Comparison of ENCODE assay signal across 8 cellular contexts in the genomic region with DNA sequence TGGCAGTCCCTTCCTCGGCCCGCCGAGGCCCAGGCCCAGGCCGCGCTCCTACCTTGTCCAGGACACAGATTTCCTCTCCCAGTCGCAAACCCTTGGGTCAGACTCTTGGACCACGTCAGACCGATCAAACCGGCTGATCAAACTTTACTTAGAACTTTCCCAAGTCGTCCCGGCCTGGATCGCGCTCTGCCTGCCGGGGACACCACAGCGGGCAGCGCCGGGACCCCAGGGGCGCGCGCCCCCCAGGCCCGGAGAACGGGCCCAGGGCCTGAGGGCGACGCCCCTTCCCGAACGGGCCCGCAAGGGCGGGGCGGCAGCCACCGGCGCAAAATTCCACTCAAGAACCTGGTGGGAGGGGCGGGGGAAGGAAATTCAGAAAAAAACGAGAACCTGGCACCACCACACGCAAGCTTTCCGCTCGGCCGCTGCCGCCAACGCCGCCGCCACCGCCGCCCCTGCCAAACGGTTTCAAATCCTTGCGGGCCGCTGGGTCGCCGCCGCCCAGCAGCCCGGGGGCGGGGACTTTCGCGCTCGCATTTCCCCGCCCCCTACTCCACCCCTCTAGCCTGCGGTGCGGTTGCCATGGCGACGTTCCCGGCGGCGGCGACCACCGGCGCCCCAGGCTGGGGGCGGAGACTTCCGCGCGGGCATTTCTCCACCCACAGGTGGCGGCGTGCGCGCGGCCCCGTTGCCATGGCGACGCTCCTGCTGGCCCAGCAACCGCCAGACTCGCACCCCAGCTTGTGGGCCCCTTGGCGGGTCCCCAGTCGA. TPM values are rescaled to one million over a fixed set of nuclear protein-coding genes. Genes with fewer than 3 reads are reported as not detected.
DNase-seq lines count a peak whose midpoint lies in the region; ATAC-seq and TF ChIP-seq lines count a peak whose summit lies in the region.

Gene CEP112, minus strand, starts transcription at position 527 of the 771 bp plus-strand sequence.

- H3K18ac ChIP-seq in IMR-90 (ENCODE audit: low read depth, low read length) = no peak within 1 kb of the TSS

- H3K36me3 Mint-ChIP-seq in naive thymus-derived CD8-positive, alpha-beta T cell = no peaks in the 10 kb centered on the region
- H3K36me3 Mint-ChIP-seq in stimulated activated memory B cell treated with anti-CD40 and anti-IgM and Interleukin-4, amounts not matched to agents 10 μg/mL and 1 μg/mL and 100 μg/mL, for 72 hours = no peaks in the 10 kb centered on the region

- H2BK15ac ChIP-seq in IMR-90 (ENCODE audit: low read depth, low read length) = no peak within 1 kb of the TSS

- H3K36me3 ChIP-seq in BE2C (no peaks in the 10 kb centered on the region), IMR-90 (ENCODE audit: control insufficient read depth, insufficient read depth, low read length) (no peaks in the 10 kb centered on the region)

- peak within 1 kb of the TSS; percentile 83 for H2AK9ac ChIP-seq in IMR-90 (replicated peaks; ENCODE audit: low read depth, low read length, poor library complexity)

- ATAC-seq in IMR-90 (ENCODE audit: low read depth) = peak; percentile 86
- peak; percentile 84 to 87 for ATAC-seq in naive thymus-derived CD8-positive, alpha-beta T cell
- peak; percentile 86 for ATAC-seq in stimulated activated memory B cell treated with anti-CD40 and anti-IgM and Interleukin-4, amounts not matched to agents 10 μg/mL and 1 μg/mL and 100 μg/mL, for 72 hours

- DNase-seq in BE2C (peak; percentile 89), GM20000 (ENCODE audit: low spot score) (peak; percentile 86), IMR-90 (peak; percentile 53), fibroblast of peridontal ligament (ENCODE audit: extremely low read depth) (peak; percentile 32)
- peak; percentile 67 to 84 for DNase-seq in activated T-helper 1 cell treated with anti-CD3 and anti-CD28 coated beads, Interleukin-2, amount 50 U/mL, for 16 hours (ENCODE audit: low read depth in 1 of 2, low spot score in 1 of 2)
- peak; percentile 84 to 95 (median 90) for DNase-seq in naive thymus-derived CD8-positive, alpha-beta T cell

- H3K27me3 ChIP-seq in BE2C (no peaks in the 10 kb centered on the region), IMR-90 (ENCODE audit: control insufficient read depth, insufficient read depth, low read length) (no peaks in the 10 kb centered on the region)

- POLR2A ChIA-PET in IMR-90 (lab: Charles Lee; ENCODE audit: unreplicated experiment) = no interaction called here
- POLR2A ChIA-PET in naive thymus-derived CD8-positive, alpha-beta T cell (lab: Charles Lee) = interaction anchor here (0.6 to 1.4 kb wide), 5 partner anchors 10 to 140 kb away, joined by 3 to 8 read pairs (median 3); no protein-coding TSS in a partner anchor

- H3K27me3 Mint-ChIP-seq in naive thymus-derived CD8-positive, alpha-beta T cell = no peaks in the 10 kb centered on the region
- H3K27me3 Mint-ChIP-seq in stimulated activated memory B cell treated with anti-CD40 and anti-IgM and Interleukin-4, amounts not matched to agents 10 μg/mL and 1 μg/mL and 100 μg/mL, for 72 hours = no peaks in the 10 kb centered on the region

- H2BK5ac ChIP-seq in IMR-90 (ENCODE audit: low read depth, low read length, poor library complexity, severe bottlenecking) = no peak within 1 kb of the TSS

- no peaks in the 10 kb centered on the region for H3K9me3 Mint-ChIP-seq in naive thymus-derived CD8-positive, alpha-beta T cell
- no peaks in the 10 kb centered on the region for H3K9me3 Mint-ChIP-seq in stimulated activated memory B cell treated with anti-CD40 and anti-IgM and Interleukin-4, amounts not matched to agents 10 μg/mL and 1 μg/mL and 100 μg/mL, for 72 hours

- peak within 1 kb of the TSS; percentile 60 for H3K14ac ChIP-seq in IMR-90 (replicated peaks; ENCODE audit: low read depth, low read length)

- peak within 1 kb of the TSS; percentile 51 for H3K27ac ChIP-seq in IMR-90 (ENCODE audit: insufficient read depth, low read length)

- TF ChIP-seq POLR2A in IMR-90 (IDR thresholded peaks at IDR 0.05; ENCODE audit: low read depth, low read length) = no peak

- H3K79me1 ChIP-seq in IMR-90 (ENCODE audit: low read depth in 1 of 2, low read length in 2 of 2) = peaks cover 1 to 24% of the 10 kb centered on the region in 2 experiments; a peak in 3 of 4 replicates

- H3K4me1 ChIP-seq in BE2C = no peaks in the 10 kb centered on the region
- H3K4me1 ChIP-seq in IMR-90 (ENCODE audit: control insufficient read depth, insufficient read depth, low read length) = peaks cover 7% of the 10 kb centered on the region

- TF ChIP-seq CTCF in BE2C (IDR thresholded peaks at IDR 0.05; ENCODE audit: low read depth, low read length) = no peak
- no peak for TF ChIP-seq CTCF in GM20000 (IDR thresholded peaks at IDR 0.05; ENCODE audit: extremely low read depth, missing control alignments)
- TF ChIP-seq CTCF in IMR-90 (conservative IDR thresholded peaks at IDR 0.05; ENCODE audit: low read depth, low read length) = no peak

- H3K27ac Mint-ChIP-seq in naive thymus-derived CD8-positive, alpha-beta T cell = peak within 1 kb of the TSS; percentile 82 to 98 (median 94)
- H3K27ac Mint-ChIP-seq in stimulated activated memory B cell treated with anti-CD40 and anti-IgM and Interleukin-4, amounts not matched to agents 10 μg/mL and 1 μg/mL and 100 μg/mL, for 72 hours = peak within 1 kb of the TSS; percentile 72

- peak within 1 kb of the TSS; percentile 76 for H3K9ac ChIP-seq in IMR-90 (ENCODE audit: low read depth, low read length)

- no TSS peak for BruUV-seq in IMR-90 (replicated peaks; lab: Mats Ljungman, UMichigan)

- peak within 1 kb of the TSS; percentile 39 to 49; a peak in 2 of 4 replicates for H4K8ac ChIP-seq in IMR-90 (ENCODE audit: low read depth in 2 of 2, low read length in 2 of 2)

- intact Hi-C loops in IMR-90 (cut with micrococcal nuclease) = no loop called here

- H4K5ac ChIP-seq in IMR-90 (ENCODE audit: low read depth, low read length) = peak within 1 kb of the TSS; percentile 9; the same call in 1 of the 2 replicates

- H3K4me2 ChIP-seq in IMR-90 (ENCODE audit: low read depth, low read length) = peak within 1 kb of the TSS; percentile 83

- H3K9me3 ChIP-seq in BE2C = no peaks in the 10 kb centered on the region
- H3K9me3 ChIP-seq in IMR-90 (ENCODE audit: control insufficient read depth, insufficient read depth, low read length) = no peaks in the 10 kb centered on the region

- peak within 1 kb of the TSS; percentile 81 for H3K4me3 ChIP-seq in BE2C (ENCODE audit: low read depth, low read length)
- H3K4me3 ChIP-seq in IMR-90 (ENCODE audit: insufficient read depth, low read depth, low read length) = peak within 1 kb of the TSS; percentile 62

- no peak within 1 kb of the TSS for H2BK20ac ChIP-seq in IMR-90 (ENCODE audit: low read depth, low read length)

- peak within 1 kb of the TSS; percentile 61; the same call in 1 of the 2 replicates for H3K56ac ChIP-seq in IMR-90 (ENCODE audit: extremely low read depth, insufficient read depth, low read length)

- H4K20me1 ChIP-seq in IMR-90 (ENCODE audit: insufficient read depth, low read length) = no peaks in the 10 kb centered on the region; the same call in 1 of the 2 replicates

- H2AK5ac ChIP-seq in IMR-90 (ENCODE audit: low read depth, low read length) = no peak within 1 kb of the TSS

- H2BK120ac ChIP-seq in IMR-90 (ENCODE audit: low read depth, low read length) = 0 out of 2 replicates have a peak within 1 kb of the TSS, but pooled peaks have one; percentile 33

- H3K4me1 Mint-ChIP-seq in naive thymus-derived CD8-positive, alpha-beta T cell = peaks cover 4 to 25% (median 13%) of the 10 kb centered on the region in 4 donors
- H3K4me1 Mint-ChIP-seq in stimulated activated memory B cell treated with anti-CD40 and anti-IgM and Interleukin-4, amounts not matched to agents 10 μg/mL and 1 μg/mL and 100 μg/mL, for 72 hours = peaks cover 30% of the 10 kb centered on the region

- CTCF ChIA-PET in IMR-90 (lab: Yijun Ruan, JAX) = interaction anchor here (0.6 to 0.7 kb wide), 3 partner anchors 144 to 696 kb away, joined by 3 to 7 read pairs (median 3); no protein-coding TSS in a partner anchor

- peak within 1 kb of the TSS; percentile 77 to 91 (median 86) for H3K4me3 Mint-ChIP-seq in naive thymus-derived CD8-positive, alpha-beta T cell
- peak within 1 kb of the TSS; percentile 78 for H3K4me3 Mint-ChIP-seq in stimulated activated memory B cell treated with anti-CD40 and anti-IgM and Interleukin-4, amounts not matched to agents 10 μg/mL and 1 μg/mL and 100 μg/mL, for 72 hours

- H3K23ac ChIP-seq in IMR-90 (ENCODE audit: low read depth, low read length) = peak within 1 kb of the TSS; percentile 70

- no peaks in the 10 kb centered on the region for H3K9me1 ChIP-seq in IMR-90 (ENCODE audit: insufficient read depth, low read length)

- peak within 1 kb of the TSS; percentile 95 for H2AFZ ChIP-seq in IMR-90 (replicated peaks; ENCODE audit: low read length, poor library complexity)

- in situ Hi-C loops in IMR-90 (cut with MboI; ENCODE audit: low sequenced_read_pairs) = loop anchor here (10.0 kb wide), 1 partner anchor 713 kb away; no protein-coding TSS in a partner anchor

- TF ChIP-seq RAD21 in IMR-90 (IDR thresholded peaks at IDR 0.05; ENCODE audit: low read length) = no peak

- peak within 1 kb of the TSS; percentile 56 for H3K4ac ChIP-seq in IMR-90 (ENCODE audit: low read depth, low read length)

- peak within 1 kb of the TSS; percentile 58 for H4K91ac ChIP-seq in IMR-90 (ENCODE audit: insufficient read depth, low read depth, low read length)

- dilution Hi-C loops in IMR-90 (cut with HindIII; ENCODE audit: low sequenced_read_pairs, unreplicated experiment) = no loop called here

- 1% methylated on average over 40 of the region's 81 CpGs; no CpG with 5 or more reads in 1 of the 2 experiments for WGBS in IMR-90 (ENCODE audit: extremely low coverage in 2 of 2, insufficient read length in 1 of 2), 2 experiments

TF ChIP-seq in IMR-90, 13 proteins besides CTCF, POLR2A, EP300 and RAD21 (continues in another document):
- TF ChIP-seq MAZ (IDR thresholded peaks at IDR 0.05; ENCODE audit: borderline replicate concordance, low read depth, low read length) = 0 out of 2 replicates have a peak, but pooled peaks have one; percentile 5
- no peak for TF ChIP-seq SMC3 (IDR thresholded peaks at IDR 0.05; ENCODE audit: low read depth, low read length)

TF ChIP-seq in PFSK-1, 5 proteins besides CTCF, POLR2A, EP300 and RAD21:
- no peak for TF ChIP-seq POLR2AphosphoS5 (IDR thresholded peaks at IDR 0.05; ENCODE audit: low read depth, low read length)
- TF ChIP-seq FOXP2 (optimal IDR thresholded peaks at IDR 0.05; ENCODE audit: borderline replicate concordance, extremely low read depth, extremely low read length, insufficient read depth) = peak; percentile 39

RNA-seq across cellular contexts. Expression of gene CEP112, which starts in this region (rescaled TPM):
- 1.0 TPM for polyA plus RNA-seq in BE2C (2012; ENCODE audit: insufficient read depth, insufficient read length, low read depth)
- 3.6 and 5.6 TPM in 2 replicates for total RNA-seq in IMR-90 (2012; rRNA removed)
- polyA plus RNA-seq in IMR-90 (2012; rRNA removed) = 2.5 and 3.0 TPM in 2 replicates
- 0.45 and 2.4 TPM in 2 replicates for polyA plus RNA-seq in IMR-90 (2012; cell fraction: cytosol; rRNA removed)
- 0.27 and 1.8 TPM in 2 replicates for polyA plus RNA-seq in IMR-90 (2012; cell fraction: nucleus; rRNA removed; ENCODE audit: low replicate concordance)
- polyA plus RNA-seq in PFSK-1 (2012; ENCODE audit: insufficient read length, low read depth) = 4.8 TPM
- total RNA-seq in naive thymus-derived CD8-positive, alpha-beta T cell = 1 to 10 TPM; 1.7 to 2.0 TPM
- under 1 TPM in 1 of 3 donors, not detected in 2; 0.27 TPM for polyA plus RNA-seq in naive thymus-derived CD8-positive, alpha-beta T cell

Comparison
In these comparisons a context has a peak if more than half of its experiments do, and no peak if none do; other contexts are left out.
1. Peak in every context shown above with its lines: DNase-seq, ATAC-seq, H3K4me3 ChIP-seq and H3K27ac ChIP-seq.
2. DNase-seq: peak in every context shown above with its lines; median percentile 90 in naive thymus-derived CD8-positive, alpha-beta T cell; 89 in BE2C; 86 in GM20000; 76 in activated T-helper 1 cell treated with anti-CD3 and anti-CD28 coated beads, Interleukin-2, amount 50 U/mL, for 16 hours; 53 in IMR-90; 32 in fibroblast of peridontal ligament.